Comparison of ENCODE assay signal across 12 cellular contexts in genomic region chr1:113793878-113794834, GRCh38. TPM values are rescaled to one million over a fixed set of nuclear protein-coding genes. Genes with fewer than 3 reads are reported as not detected.
DNase-seq lines count a peak whose midpoint lies in the region; ATAC-seq and TF ChIP-seq lines count a peak whose summit lies in the region.
"Had no signal": no experiment of that assay in that cellular context is flagged by ENCODE, and none has a peak within 500 bp of the region (broad histone marks: within the 10 kb centered on the region; RNA-seq: fewer than 3 reads in every experiment).

No MANE protein-coding gene starts in this region.

- H3K27ac ChIP-seq in heart left ventricle, result peak overlapping the region in 7 of 12 donors; percentile 10 to 63 (median 22)
- H3K27ac ChIP-seq: brain microvascular endothelial cell had no signal

- H3K36me3 Mint-ChIP-seq in activated T-cell treated with anti-CD3 and anti-CD28 coated beads, Interleukin-2, amount 50 U/mL, for 72 hours (ENCODE audit: insufficient read depth in 2 of 2), result peaks cover 3 to 22% of the 10 kb centered on the region in 2 donors
- H3K36me3 Mint-ChIP-seq in activated T-cell treated with anti-CD3 and anti-CD28 coated beads, Interleukin-2, amount 50 U/mL, for 4 hours (ENCODE audit: insufficient read depth), result peaks cover 49% of the 10 kb centered on the region

- no peaks in the 10 kb centered on the region for H3K27me3 ChIP-seq in heart left ventricle
- H3K27me3 ChIP-seq: brain microvascular endothelial cell had no signal

- H3K4me3 Mint-ChIP-seq in activated T-cell treated with anti-CD3 and anti-CD28 coated beads, Interleukin-2, amount 50 U/mL, for 72 hours, result no peak overlapping the region
- H3K4me3 Mint-ChIP-seq in activated T-cell treated with anti-CD3 and anti-CD28 coated beads, Interleukin-2, amount 50 U/mL, for 4 hours, result no peak overlapping the region

- peak overlapping the region; percentile 18 for H3K27ac Mint-ChIP-seq in activated T-cell treated with anti-CD3 and anti-CD28 coated beads, Interleukin-2, amount 50 U/mL, for 72 hours

- H3K9me3 ChIP-seq in heart left ventricle, result no peaks in the 10 kb centered on the region

- H3K36me3 ChIP-seq in heart left ventricle, result peaks cover 0 to 47% (median 31%) of the 10 kb centered on the region in 9 donors

- H3K4me1 Mint-ChIP-seq in activated T-cell treated with anti-CD3 and anti-CD28 coated beads, Interleukin-2, amount 50 U/mL, for 72 hours (ENCODE audit: low read depth), result peaks cover 54% of the 10 kb centered on the region
- peaks cover 67% of the 10 kb centered on the region for H3K4me1 Mint-ChIP-seq in activated T-cell treated with anti-CD3 and anti-CD28 coated beads, Interleukin-2, amount 50 U/mL, for 4 hours (ENCODE audit: low read depth)

- no peak overlapping the region for H3K4me3 ChIP-seq in heart left ventricle
- H3K4me3 ChIP-seq in retinal pigment epithelial cell (ENCODE audit: low read length), result no peak overlapping the region

- H3K27me3 Mint-ChIP-seq in activated T-cell treated with anti-CD3 and anti-CD28 coated beads, Interleukin-2, amount 50 U/mL, for 72 hours (ENCODE audit: low read depth), result no peaks in the 10 kb centered on the region
- H3K27me3 Mint-ChIP-seq in activated T-cell treated with anti-CD3 and anti-CD28 coated beads, Interleukin-2, amount 50 U/mL, for 4 hours (ENCODE audit: low read depth), result no peaks in the 10 kb centered on the region

- DNase-seq in activated T-cell treated with anti-CD3 and anti-CD28 coated beads, Interleukin-2, amount 50 U/mL, for 72 hours, result no peak
- DNase-seq in activated T-cell treated with anti-CD3 and anti-CD28 coated beads, Interleukin-2, amount 50 U/mL, for 4 hours, result no peak
- no peak for DNase-seq in heart left ventricle
- DNase-seq in retinal pigment epithelial cell (ENCODE audit: low read depth), result peak; percentile 49
- no peak for DNase-seq in NCI-H1417 treated with DMSO at 0.1 percent for 48 hours (lab: John Stamatoyannopoulos, UW)
- DNase-seq: activated T-cell treated with anti-CD3 and anti-CD28 coated beads for 4 hours, brain microvascular endothelial cell, EL, NCI-H1694 had no signal

- no peak for ATAC-seq in activated T-cell treated with anti-CD3 and anti-CD28 coated beads, Interleukin-2, amount 50 U/mL, for 72 hours (replicated peaks in 1 of 2)
- ATAC-seq in activated T-cell treated with anti-CD3 and anti-CD28 coated beads, Interleukin-2, amount 50 U/mL, for 4 hours, result no peak
- ATAC-seq in HG02678 (IDR thresholded peaks at IDR 0.05; ENCODE audit: unreplicated experiment) (peak; percentile 83), heart left ventricle (peak; percentile 69 to 90 (median 86)), esophagus mucosa (no peak), HG02571 (IDR thresholded peaks at IDR 0.05; ENCODE audit: unreplicated experiment) (no peak)

- TF ChIP-seq CTCF in heart left ventricle (IDR thresholded peaks at IDR 0.05) (no peak), retinal pigment epithelial cell (conservative IDR thresholded peaks at IDR 0.05; ENCODE audit: low read depth, low read length) (no peak)

- 73 to 82% (median 76%) methylated on average over 9 of the region's 9 CpGs for WGBS in heart left ventricle, 4 donors

- TF ChIP-seq POLR2A in heart left ventricle (IDR thresholded peaks at IDR 0.05), result no peak

- peaks cover 0 to 51% (median 22%) of the 10 kb centered on the region in 12 donors for H3K4me1 ChIP-seq in heart left ventricle

- intact Hi-C loops in heart left ventricle (cut with DNase I), result no loop called here

- no peaks in the 10 kb centered on the region for H3K9me3 Mint-ChIP-seq in activated T-cell treated with anti-CD3 and anti-CD28 coated beads, Interleukin-2, amount 50 U/mL, for 72 hours
- H3K9me3 Mint-ChIP-seq in activated T-cell treated with anti-CD3 and anti-CD28 coated beads, Interleukin-2, amount 50 U/mL, for 4 hours, result no peaks in the 10 kb centered on the region

RNA-seq across cellular contexts. Expression of gene RSBN1, which starts 18.1 kb away (rescaled TPM):
- total RNA-seq in activated T-cell treated with anti-CD3 and anti-CD28 coated beads, Interleukin-2, amount 50 U/mL, for 72 hours, result 10 to 100 TPM; 18.4 to 23.9 TPM
- total RNA-seq in activated T-cell treated with anti-CD3 and anti-CD28 coated beads, Interleukin-2, amount 50 U/mL, for 4 hours, result 10 to 100 TPM; 15.4 to 20.2 (median 17.2) TPM
- 10 to 100 TPM in 5 of 9 donors, 1 to 10 TPM in 4; 7.8 to 17.8 (median 10.6) TPM for total RNA-seq in heart left ventricle
- polyA plus RNA-seq in heart left ventricle, result 1 to 10 TPM; 2.5 to 3.7 TPM
- total RNA-seq in esophagus mucosa, result 9.6 TPM

RNA-seq across cellular contexts. Expression of gene PHTF1, which starts 34.9 kb away (rescaled TPM):
- 10 to 100 TPM; 12.9 to 16.2 TPM for total RNA-seq in activated T-cell treated with anti-CD3 and anti-CD28 coated beads, Interleukin-2, amount 50 U/mL, for 72 hours
- total RNA-seq in activated T-cell treated with anti-CD3 and anti-CD28 coated beads, Interleukin-2, amount 50 U/mL, for 4 hours, result 10 to 100 TPM in 1 of 3 donors, 1 to 10 TPM in 2; 9.1 to 10.9 (median 9.9) TPM
- total RNA-seq in heart left ventricle, result 10 to 100 TPM in 8 of 9 donors, 1 to 10 TPM in 1; 5.5 to 19.7 (median 11.9) TPM
- 10 to 100 TPM in 1 of 2 donors, 1 to 10 TPM in 1; 3.2 to 13.6 TPM for polyA plus RNA-seq in heart left ventricle
- total RNA-seq in esophagus mucosa, result 3.4 TPM

Comparison
In these comparisons a context has a peak if more than half of its experiments do, and no peak if none do; other contexts are left out.
1. ATAC-seq: peak in HG02678 (single experiment) and heart left ventricle (4 of 4); none in activated T-cell treated with anti-CD3 and anti-CD28 coated beads, Interleukin-2, amount 50 U/mL, for 72 hours (0 of 2), activated T-cell treated with anti-CD3 and anti-CD28 coated beads, Interleukin-2, amount 50 U/mL, for 4 hours (0 of 2), esophagus mucosa (single experiment) and HG02571 (single experiment).